Comparison of ENCODE assay signal across 6 cellular contexts in genomic region chr2:73165978-73166377, GRCh38. TPM values are rescaled to one million over a fixed set of nuclear protein-coding genes. Genes with fewer than 3 reads are reported as not detected.
"Had no signal": no experiment of that assay in that cellular context is flagged by ENCODE, and none has a peak within 500 bp of the region (broad histone marks: within the 10 kb centered on the region; RNA-seq: fewer than 3 reads in every experiment).

No MANE protein-coding gene starts in this region.

RNA-seq across cellular contexts. Expression of gene NOTO, which starts 36.4 kb away (rescaled TPM):
- total RNA-seq: H4, H7, HepG2, HFFc6, HT1080 had no signal
- polyA plus RNA-seq: HepG2, IgD-negative memory B cell had no signal
